In the genomic region with DNA sequence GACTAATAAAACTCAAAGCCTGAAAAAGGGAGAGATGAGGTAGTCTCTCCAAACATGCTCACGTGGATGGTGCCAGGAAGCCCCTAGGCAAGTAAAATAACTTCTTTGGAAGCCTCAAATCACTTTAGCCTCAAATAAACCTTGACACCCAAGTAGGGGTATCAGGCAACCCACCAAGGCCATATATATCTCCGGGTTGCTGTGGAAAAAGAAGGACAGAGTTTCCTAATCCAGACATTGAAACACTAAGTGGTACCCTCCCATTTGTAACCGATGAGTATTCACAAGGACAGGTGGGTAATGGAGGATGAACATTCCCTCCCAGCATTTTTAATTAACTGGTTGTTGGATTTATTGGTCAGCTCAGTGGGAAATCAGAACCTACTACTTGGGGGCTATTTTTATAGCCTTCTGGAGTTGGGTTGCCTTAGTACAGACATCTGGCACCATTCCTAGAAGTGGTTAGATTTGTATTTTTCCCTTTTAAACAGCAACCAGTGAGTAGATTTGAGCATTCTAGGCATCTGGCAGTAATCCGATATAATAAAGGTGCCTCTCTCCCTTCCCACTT, we compare ENCODE assay signal across 25 cellular contexts.
DNase-seq lines count a peak whose midpoint lies in the region; ATAC-seq and TF ChIP-seq lines count a peak whose summit lies in the region.
"Had no signal": no experiment of that assay in that cellular context is flagged by ENCODE, and none has a peak within 500 bp of the region (broad histone marks: within the 10 kb centered on the region; RNA-seq: fewer than 3 reads in every experiment).

No MANE protein-coding gene starts in this region.

- TF ChIP-seq CTCF in CD4-positive, alpha-beta T cell (IDR thresholded peaks at IDR 0.05) = no peak
- no peak for TF ChIP-seq CTCF in gastrocnemius medialis (IDR thresholded peaks at IDR 0.05 in 4 of 5, conservative IDR thresholded peaks at IDR 0.05 in 1 of 5)

- no peak overlapping the region for H3K27ac ChIP-seq in CD4-positive, alpha-beta T cell (ENCODE audit: low read depth, low read length)
- no peak overlapping the region for H3K27ac ChIP-seq in gastrocnemius medialis
- H3K27ac ChIP-seq: 22Rv1, brain microvascular endothelial cell, sigmoid colon had no signal

- no peak for ATAC-seq in CD4-positive, alpha-beta T cell (ENCODE audit: poor library complexity)
- no peak for ATAC-seq in gastrocnemius medialis
- ATAC-seq: activated naive CD8-positive, alpha-beta T cell treated with anti-CD3 and anti-CD28 coated beads, Interleukin-2, amount 50 U/mL, for 24 hours; Panc1; stimulated activated naive B cell treated with anti-CD40 and anti-IgM and Interleukin-4, amounts not matched to agents 10 μg/mL and 1 μg/mL and 100 μg/mL, for 72 hours had no signal

- POLR2A ChIA-PET in CD4-positive, alpha-beta T cell (lab: Charles Lee) = no interaction called here

- in situ Hi-C loops in gastrocnemius medialis (cut with MboI; ENCODE audit: low sequenced_read_pairs in 4 of 4) = no loop called here

- no peaks in the 10 kb centered on the region for H3K27me3 Mint-ChIP-seq in CD4-positive, alpha-beta T cell
- H3K27me3 Mint-ChIP-seq: activated CD4-positive, alpha-beta T cell treated with anti-CD3 and anti-CD28 coated beads, Interleukin-2, amount 10 ng/mL, durations not matched to agents 7 days and 5 days; activated naive CD8-positive, alpha-beta T cell treated with anti-CD3 and anti-CD28 coated beads, Interleukin-2, amount 50 U/mL, for 24 hours; stimulated activated naive B cell treated with anti-CD40 and anti-IgM and Interleukin-4, amounts not matched to agents 10 μg/mL and 1 μg/mL and 100 μg/mL, for 72 hours had no signal

- no peaks in the 10 kb centered on the region for H3K4me1 Mint-ChIP-seq in CD4-positive, alpha-beta T cell (ENCODE audit: low read depth)
- H3K4me1 Mint-ChIP-seq: activated CD4-positive, alpha-beta T cell treated with anti-CD3 and anti-CD28 coated beads, Interleukin-2, amount 10 ng/mL, durations not matched to agents 7 days and 5 days; activated naive CD8-positive, alpha-beta T cell treated with anti-CD3 and anti-CD28 coated beads, Interleukin-2, amount 50 U/mL, for 24 hours; CD14-positive monocyte; neural crest cell; stimulated activated naive B cell treated with anti-CD40 and anti-IgM and Interleukin-4, amounts not matched to agents 10 μg/mL and 1 μg/mL and 100 μg/mL, for 72 hours had no signal

- no peaks in the 10 kb centered on the region for H3K36me3 ChIP-seq in gastrocnemius medialis
- H3K36me3 ChIP-seq: brain microvascular endothelial cell, sigmoid colon had no signal

- H3K9me3 Mint-ChIP-seq in CD4-positive, alpha-beta T cell = no peaks in the 10 kb centered on the region
- H3K9me3 Mint-ChIP-seq: activated CD4-positive, alpha-beta T cell treated with anti-CD3 and anti-CD28 coated beads, Interleukin-2, amount 10 ng/mL, durations not matched to agents 7 days and 5 days; activated naive CD8-positive, alpha-beta T cell treated with anti-CD3 and anti-CD28 coated beads, Interleukin-2, amount 50 U/mL, for 24 hours; activated T-cell treated with anti-CD3 and anti-CD28 coated beads, Interleukin-2, amount 50 U/mL, for 24 hours; neural crest cell; stimulated activated naive B cell treated with anti-CD40 and anti-IgM and Interleukin-4, amounts not matched to agents 10 μg/mL and 1 μg/mL and 100 μg/mL, for 72 hours had no signal

- no peak overlapping the region for H3K4me3 Mint-ChIP-seq in CD4-positive, alpha-beta T cell
- H3K4me3 Mint-ChIP-seq: activated CD4-positive, alpha-beta T cell treated with anti-CD3 and anti-CD28 coated beads, Interleukin-2, amount 10 ng/mL, durations not matched to agents 7 days and 5 days; activated naive CD8-positive, alpha-beta T cell treated with anti-CD3 and anti-CD28 coated beads, Interleukin-2, amount 50 U/mL, for 24 hours; activated T-cell treated with anti-CD3 and anti-CD28 coated beads, Interleukin-2, amount 50 U/mL, for 24 hours; CD14-positive monocyte; neural crest cell; stimulated activated naive B cell treated with anti-CD40 and anti-IgM and Interleukin-4, amounts not matched to agents 10 μg/mL and 1 μg/mL and 100 μg/mL, for 72 hours had no signal

- DNase-seq in NCI-H748 (lab: John Stamatoyannopoulos, UW; ENCODE audit: unreplicated experiment) (peak; percentile 15), NCI-H748 treated with DMSO at 0.1 percent for 48 hours (lab: John Stamatoyannopoulos, UW) (no peak), NCI-H2196 treated with DMSO at 0.1 percent for 48 hours (lab: John Stamatoyannopoulos, UW; ENCODE audit: unreplicated experiment) (peak; percentile 7), cerebellar cortex (ENCODE audit: low spot score) (peak; percentile 59), HPDE6-E6E7 (ENCODE audit: extremely low spot score) (no peak), gastrocnemius medialis (no peak)
- DNase-seq in activated naive CD4-positive, alpha-beta T cell (lab: John Stamatoyannopoulos, UW) = no peak
- DNase-seq in CD4-positive, alpha-beta T cell = no peak
- DNase-seq: activated CD4-positive, alpha-beta T cell treated with anti-CD3 and anti-CD28 coated beads, Interleukin-2, amount 10 ng/mL, durations not matched to agents 7 days and 5 days; activated gamma-delta T cell treated with Interleukin-2 at 50 U/mL for 16 hours; activated naive CD8-positive, alpha-beta T cell treated with anti-CD3 and anti-CD28 coated beads, Interleukin-2, amount 50 U/mL, for 24 hours; activated T-cell treated with anti-CD3 and anti-CD28 coated beads, Interleukin-2, amount 50 U/mL, for 24 hours; brain microvascular endothelial cell; effector CD8-positive, alpha-beta T cell; HCEC 1CT; head of caudate nucleus; NCI-H345; SHP77 treated with DMSO at 0.1 percent for 48 hours; sigmoid colon; stimulated activated CD4-positive, alpha-beta T cell treated with anti-CD3 and anti-CD28 coated beads, Interleukin-15, amount 100 ng/mL, for 24 hours; stimulated activated naive B cell treated with anti-CD40 and anti-IgM and Interleukin-4, amounts not matched to agents 10 μg/mL and 1 μg/mL and 100 μg/mL, for 72 hours had no signal

- CTCF ChIA-PET in CD4-positive, alpha-beta T cell (lab: Charles Lee) = no interaction called here

- H3K4me1 ChIP-seq in gastrocnemius medialis = no peaks in the 10 kb centered on the region
- H3K4me1 ChIP-seq: sigmoid colon had no signal

- H3K27ac Mint-ChIP-seq in CD4-positive, alpha-beta T cell = no peak overlapping the region
- H3K27ac Mint-ChIP-seq: activated CD4-positive, alpha-beta T cell treated with anti-CD3 and anti-CD28 coated beads, Interleukin-2, amount 10 ng/mL, durations not matched to agents 7 days and 5 days; activated naive CD8-positive, alpha-beta T cell treated with anti-CD3 and anti-CD28 coated beads, Interleukin-2, amount 50 U/mL, for 24 hours; activated T-cell treated with anti-CD3 and anti-CD28 coated beads, Interleukin-2, amount 50 U/mL, for 24 hours; CD14-positive monocyte; stimulated activated naive B cell treated with anti-CD40 and anti-IgM and Interleukin-4, amounts not matched to agents 10 μg/mL and 1 μg/mL and 100 μg/mL, for 72 hours had no signal

- no peak for TF ChIP-seq POLR2A in gastrocnemius medialis (IDR thresholded peaks at IDR 0.05)

- no peaks in the 10 kb centered on the region for H3K27me3 ChIP-seq in CD4-positive, alpha-beta T cell (ENCODE audit: control insufficient read depth, insufficient read depth, low read length)
- no peaks in the 10 kb centered on the region for H3K27me3 ChIP-seq in gastrocnemius medialis
- H3K27me3 ChIP-seq: brain microvascular endothelial cell, sigmoid colon had no signal

- intact Hi-C loops in CD4-positive, alpha-beta T cell (cut with DNase I, micrococcal nuclease) = no loop called here
- intact Hi-C loops in gastrocnemius medialis (cut with DNase I; ENCODE audit: low total_unique reads) = no loop called here

- H3K36me3 Mint-ChIP-seq in CD4-positive, alpha-beta T cell (ENCODE audit: low read depth) = no peaks in the 10 kb centered on the region
- H3K36me3 Mint-ChIP-seq: CD14-positive monocyte; stimulated activated naive B cell treated with anti-CD40 and anti-IgM and Interleukin-4, amounts not matched to agents 10 μg/mL and 1 μg/mL and 100 μg/mL, for 72 hours had no signal

- no peaks in the 10 kb centered on the region for H3K9me3 ChIP-seq in CD4-positive, alpha-beta T cell (ENCODE audit: control insufficient read depth, low read length)
- no peaks in the 10 kb centered on the region for H3K9me3 ChIP-seq in gastrocnemius medialis
- H3K9me3 ChIP-seq: sigmoid colon had no signal

- no peak overlapping the region for H3K4me3 ChIP-seq in gastrocnemius medialis
- H3K4me3 ChIP-seq: sigmoid colon had no signal

Comparison
In these comparisons a context has a peak if more than half of its experiments do, and no peak if none do; other contexts are left out.
1. DNase-seq: peak in NCI-H748 (single experiment), NCI-H2196 treated with DMSO at 0.1 percent for 48 hours (single experiment) and cerebellar cortex (single experiment); none in NCI-H748 treated with DMSO at 0.1 percent for 48 hours (single experiment), HPDE6-E6E7 (single experiment), activated naive CD4-positive, alpha-beta T cell (0 of 4), CD4-positive, alpha-beta T cell (0 of 10) and gastrocnemius medialis (0 of 2).